27 cellular contexts compared by ENCODE assay signal in the genomic region with DNA sequence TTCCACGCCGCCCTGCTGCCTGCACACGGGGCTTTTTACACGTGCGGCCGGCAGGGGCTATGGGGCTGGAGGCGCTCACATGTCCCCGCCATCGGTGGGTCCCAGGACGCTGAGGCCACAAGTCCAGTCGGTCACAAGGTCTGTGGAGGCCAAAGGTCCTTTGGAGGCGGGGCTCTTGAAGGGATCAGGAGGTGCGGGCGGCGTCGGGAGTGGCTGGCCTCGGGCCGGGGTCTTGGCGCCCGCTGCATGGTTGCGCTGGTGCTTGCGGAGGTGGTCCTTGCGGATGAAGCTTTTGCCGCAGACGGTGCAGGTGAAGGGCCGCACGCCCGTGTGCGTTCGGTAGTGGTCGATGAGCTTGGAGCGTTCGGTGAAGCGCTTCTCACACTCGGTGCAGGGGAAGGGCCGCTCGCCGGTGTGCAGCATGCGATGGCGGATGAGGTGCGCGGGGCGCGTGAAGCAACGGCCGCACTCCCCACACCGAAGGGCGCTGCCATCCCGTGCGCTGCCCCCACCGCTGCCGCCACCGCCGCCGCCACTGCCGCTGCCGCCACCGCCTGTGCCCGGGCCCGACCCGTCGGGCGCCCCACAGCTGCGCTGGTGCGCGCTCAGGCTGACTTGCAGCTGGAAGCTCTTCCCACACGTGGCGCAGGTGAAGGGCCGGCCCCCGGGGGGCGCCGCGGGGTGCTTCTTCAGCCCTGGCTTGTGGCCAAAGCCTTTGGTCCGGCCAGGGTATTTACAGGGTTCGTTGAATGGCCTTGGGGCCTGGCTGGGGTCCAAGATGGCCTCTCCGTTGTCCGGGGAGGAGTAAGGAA. TPM values are rescaled to one million over a fixed set of nuclear protein-coding genes. Genes with fewer than 3 reads are reported as not detected.
DNase-seq lines count a peak whose midpoint lies in the region; ATAC-seq and TF ChIP-seq lines count a peak whose summit lies in the region.
"Had no signal": no experiment of that assay in that cellular context is flagged by ENCODE, and none has a peak within 500 bp of the region (broad histone marks: within the 10 kb centered on the region; RNA-seq: fewer than 3 reads in every experiment).

No MANE protein-coding gene starts in this region.

- no peak overlapping the region for H2AFZ ChIP-seq in neural progenitor cell (replicated peaks)

- peaks cover 4% of the 10 kb centered on the region for H3K79me2 ChIP-seq in neural progenitor cell (ENCODE audit: low read depth)

- H3K4me3 Mint-ChIP-seq in mesothelial cell of epicardium (no peak overlapping the region), neural progenitor cell (no peak overlapping the region)
- H3K4me3 Mint-ChIP-seq: activated CD8-positive, alpha-beta T cell treated with anti-CD3 and anti-CD28 coated beads, Interleukin-2, amount 10 ng/mL, durations not matched to agents 7 days and 5 days; activated T-cell treated with anti-CD3 and anti-CD28 coated beads, Interleukin-2, amount 50 U/mL, for 4 hours; B cell; effector memory CD8-positive, alpha-beta T cell; IgD-negative memory B cell; T-cell had no signal

- H3K27ac Mint-ChIP-seq in mesothelial cell of epicardium (no peak overlapping the region), neural progenitor cell (no peak overlapping the region)
- H3K27ac Mint-ChIP-seq: activated CD8-positive, alpha-beta T cell treated with anti-CD3 and anti-CD28 coated beads, Interleukin-2, amount 10 ng/mL, durations not matched to agents 7 days and 5 days; B cell; IgD-negative memory B cell; T-cell had no signal

- no peak overlapping the region for H3K4me2 ChIP-seq in neural progenitor cell
- H3K4me2 ChIP-seq: A549 had no signal

- H3K27me3 Mint-ChIP-seq in mesothelial cell of epicardium (ENCODE audit: low read depth) (no peaks in the 10 kb centered on the region), neural progenitor cell (ENCODE audit: insufficient read depth, low read depth) (peaks cover 2% of the 10 kb centered on the region)
- H3K27me3 Mint-ChIP-seq: B cell; effector memory CD8-positive, alpha-beta T cell; IgD-negative memory B cell; T-cell had no signal

- intact Hi-C loops in right cardiac atrium (cut with DNase I) (no loop called here), left ventricle myocardium inferior (cut with micrococcal nuclease) (no loop called here)

- TF ChIP-seq CTCF in left ventricle myocardium inferior (IDR thresholded peaks at IDR 0.05; ENCODE audit: borderline replicate concordance) (no peak), WERI-Rb-1 (IDR thresholded peaks at IDR 0.05; ENCODE audit: low read depth, low read length) (0 out of 2 replicates have a peak, but pooled peaks have one; percentile 15), mesothelial cell of epicardium (IDR thresholded peaks at IDR 0.05; ENCODE audit: unreplicated experiment) (peak; percentile 21), neural progenitor cell (IDR thresholded peaks at IDR 0.05) (no peak), BE2C (IDR thresholded peaks at IDR 0.05; ENCODE audit: low read depth, low read length) (no peak)

- H3K4me1 ChIP-seq in right cardiac atrium (ENCODE audit: control insufficient read depth, insufficient read depth, low read length) (no peaks in the 10 kb centered on the region), left ventricle myocardium inferior (no peaks in the 10 kb centered on the region), neural progenitor cell (no peaks in the 10 kb centered on the region), BE2C (no peaks in the 10 kb centered on the region)
- H3K4me1 ChIP-seq: A549 had no signal

- peaks cover 25% of the 10 kb centered on the region for H3K9me3 Mint-ChIP-seq in mesothelial cell of epicardium
- peaks cover 5% of the 10 kb centered on the region for H3K9me3 Mint-ChIP-seq in neural progenitor cell
- H3K9me3 Mint-ChIP-seq: effector memory CD8-positive, alpha-beta T cell had no signal

- no peaks in the 10 kb centered on the region for H3K4me1 Mint-ChIP-seq in mesothelial cell of epicardium
- no peaks in the 10 kb centered on the region for H3K4me1 Mint-ChIP-seq in neural progenitor cell
- H3K4me1 Mint-ChIP-seq: B cell had no signal

- H3K27ac ChIP-seq in right cardiac atrium (ENCODE audit: low read length) (no peak overlapping the region), left ventricle myocardium inferior (replicated peaks) (no peak overlapping the region), WERI-Rb-1 (no peak overlapping the region), neural progenitor cell (no peak overlapping the region)
- H3K27ac ChIP-seq: A549 had no signal

- H3K36me3 ChIP-seq in left ventricle myocardium inferior (peaks cover 85% of the 10 kb centered on the region), WERI-Rb-1 (peaks cover 48% of the 10 kb centered on the region), neural progenitor cell (peaks cover 7% of the 10 kb centered on the region), BE2C (peaks cover 30% of the 10 kb centered on the region)

- WGBS in right cardiac atrium: 95% methylated on average over 77 of the region's 77 CpGs

- H3K36me3 Mint-ChIP-seq in mesothelial cell of epicardium (peaks cover 77% of the 10 kb centered on the region), neural progenitor cell (peaks cover 63% of the 10 kb centered on the region)

- H4K20me1 ChIP-seq in neural progenitor cell (ENCODE audit: low read depth): no peaks in the 10 kb centered on the region

- H3K4me3 ChIP-seq in right cardiac atrium (ENCODE audit: low read length): no peak overlapping the region
- no peak overlapping the region for H3K4me3 ChIP-seq in left ventricle myocardium inferior
- no peak overlapping the region for H3K4me3 ChIP-seq in WERI-Rb-1 (ENCODE audit: low read depth, low read length)
- no peak overlapping the region for H3K4me3 ChIP-seq in neural progenitor cell
- H3K4me3 ChIP-seq in BE2C (ENCODE audit: low read depth, low read length): no peak overlapping the region
- H3K4me3 ChIP-seq: A549, MG63, mucosa of descending colon had no signal

- peak in 2 of 3 donors; percentile 58 to 64 for DNase-seq in right cardiac atrium
- DNase-seq in left ventricle myocardium inferior: no peak
- DNase-seq in WERI-Rb-1: no peak
- DNase-seq in mesothelial cell of epicardium (ENCODE audit: low spot score in 2 of 2, unreplicated experiment in 2 of 2): no peak
- DNase-seq in ureter (ENCODE audit: low spot score): peak; percentile 41
- DNase-seq in neural progenitor cell (ENCODE audit: low spot score): no peak
- no peak for DNase-seq in BE2C
- DNase-seq: activated CD8-positive, alpha-beta T cell treated with anti-CD3 and anti-CD28 coated beads, Interleukin-2, amount 10 ng/mL, durations not matched to agents 7 days and 5 days; activated T-cell treated with anti-CD3 and anti-CD28 coated beads, Interleukin-2, amount 50 U/mL, for 4 hours; effector memory CD8-positive, alpha-beta T cell; GF-D8; hippocampal formation; left ventricle myocardium superior; MG63; mucosa of descending colon; NCI-H1417 treated with DMSO at 0.1 percent for 48 hours; NCI-H2107; NK-92 treated with Interleukin-12 subunit alpha and Interleukin-12 subunit beta, amount 100 ng/mL, for 24 hours; SIG-M5; stimulated activated CD8-positive, alpha-beta memory T cell treated with anti-CD3 and anti-CD28 coated beads, Interleukin-4, amount 100 ng/mL, for 48 hours; T-cell had no signal

- ATAC-seq in right cardiac atrium: peak in 1 of 2 donors; percentile 19
- no peak for ATAC-seq in HG03520 (IDR thresholded peaks at IDR 0.05; ENCODE audit: unreplicated experiment)
- ATAC-seq: activated CD4-positive, CD25-positive, alpha-beta regulatory T cell treated with anti-CD3 and anti-CD28 coated beads, Interleukin-2, amount 50 U/mL, for 24 hours; activated T-cell treated with anti-CD3 and anti-CD28 coated beads, Interleukin-2, amount 50 U/mL, for 4 hours; esophagus mucosa; left ventricle myocardium superior; mucosa of descending colon; T-cell had no signal

- H3K9ac ChIP-seq in neural progenitor cell: no peak overlapping the region

- H3K9me3 ChIP-seq in right cardiac atrium (ENCODE audit: control insufficient read depth, low read length) (no peaks in the 10 kb centered on the region), left ventricle myocardium inferior (replicated peaks) (peaks cover 17% of the 10 kb centered on the region), WERI-Rb-1 (ENCODE audit: severe bottlenecking) (peaks cover 4% of the 10 kb centered on the region), neural progenitor cell (ENCODE audit: low read depth) (peaks cover 6% of the 10 kb centered on the region), BE2C (no peaks in the 10 kb centered on the region)
- H3K9me3 ChIP-seq: MG63, mucosa of descending colon had no signal

- no peaks in the 10 kb centered on the region for H3F3A ChIP-seq in neural progenitor cell (ENCODE audit: low read depth)

- H3K27me3 ChIP-seq in right cardiac atrium (ENCODE audit: control insufficient read depth, insufficient read depth): no peaks in the 10 kb centered on the region
- no peaks in the 10 kb centered on the region for H3K27me3 ChIP-seq in left ventricle myocardium inferior (ENCODE audit: low read depth)
- no peaks in the 10 kb centered on the region for H3K27me3 ChIP-seq in WERI-Rb-1 (ENCODE audit: insufficient read depth, low read depth, severe bottlenecking)
- no peaks in the 10 kb centered on the region for H3K27me3 ChIP-seq in neural progenitor cell
- H3K27me3 ChIP-seq in BE2C: no peaks in the 10 kb centered on the region
- H3K27me3 ChIP-seq: MG63 had no signal

RNA-seq across cellular contexts. Expression of gene ZNF777, which starts 13.7 kb away (rescaled TPM):
- total RNA-seq in right cardiac atrium: 1 to 10 TPM; 7.4 to 8.2 (median 7.7) TPM
- 6.9 TPM for polyA plus RNA-seq in right cardiac atrium
- total RNA-seq in left ventricle myocardium inferior: 7.2 TPM
- 18.5 to 20.0 TPM (median 18.9 TPM) in 3 replicates for total RNA-seq in mesothelial cell of epicardium
- 15.1 TPM for total RNA-seq in ureter
- 6.6 and 11.7 TPM in 2 replicates for total RNA-seq in neural progenitor cell (ENCODE audit: low replicate concordance)
- 34.3 TPM for polyA plus RNA-seq in BE2C (2012; ENCODE audit: insufficient read depth, insufficient read length, low read depth)

RNA-seq across cellular contexts. Expression of gene ZNF746, which starts 23.1 kb away (rescaled TPM):
- total RNA-seq in right cardiac atrium (10 to 100 TPM in 1 of 4 donors, 1 to 10 TPM in 3; 9.5 to 10.7 (median 9.8) TPM), left ventricle myocardium inferior (7.4 TPM), mesothelial cell of epicardium (25.4 to 27.9 TPM (median 27.3 TPM) in 3 replicates), ureter (17.3 TPM), neural progenitor cell (ENCODE audit: low replicate concordance) (11.0 and 24.1 TPM in 2 replicates)
- 5.0 TPM for polyA plus RNA-seq in right cardiac atrium
- 22.7 TPM for polyA plus RNA-seq in BE2C (2012; ENCODE audit: insufficient read depth, insufficient read length, low read depth)

Comparison
In these comparisons a context has a peak if more than half of its experiments do, and no peak if none do; other contexts are left out.
1. DNase-seq: peak in right cardiac atrium (2 of 3) and ureter (single experiment); none in left ventricle myocardium inferior (single experiment), WERI-Rb-1 (single experiment), mesothelial cell of epicardium (0 of 2), neural progenitor cell (single experiment) and BE2C (single experiment).
2. CTCF ChIP-seq: peak in WERI-Rb-1 (single experiment) and mesothelial cell of epicardium (single experiment); none in left ventricle myocardium inferior (single experiment), neural progenitor cell (single experiment) and BE2C (single experiment).